Comparison of ENCODE assay signal across 8 cellular contexts in the genomic region with DNA sequence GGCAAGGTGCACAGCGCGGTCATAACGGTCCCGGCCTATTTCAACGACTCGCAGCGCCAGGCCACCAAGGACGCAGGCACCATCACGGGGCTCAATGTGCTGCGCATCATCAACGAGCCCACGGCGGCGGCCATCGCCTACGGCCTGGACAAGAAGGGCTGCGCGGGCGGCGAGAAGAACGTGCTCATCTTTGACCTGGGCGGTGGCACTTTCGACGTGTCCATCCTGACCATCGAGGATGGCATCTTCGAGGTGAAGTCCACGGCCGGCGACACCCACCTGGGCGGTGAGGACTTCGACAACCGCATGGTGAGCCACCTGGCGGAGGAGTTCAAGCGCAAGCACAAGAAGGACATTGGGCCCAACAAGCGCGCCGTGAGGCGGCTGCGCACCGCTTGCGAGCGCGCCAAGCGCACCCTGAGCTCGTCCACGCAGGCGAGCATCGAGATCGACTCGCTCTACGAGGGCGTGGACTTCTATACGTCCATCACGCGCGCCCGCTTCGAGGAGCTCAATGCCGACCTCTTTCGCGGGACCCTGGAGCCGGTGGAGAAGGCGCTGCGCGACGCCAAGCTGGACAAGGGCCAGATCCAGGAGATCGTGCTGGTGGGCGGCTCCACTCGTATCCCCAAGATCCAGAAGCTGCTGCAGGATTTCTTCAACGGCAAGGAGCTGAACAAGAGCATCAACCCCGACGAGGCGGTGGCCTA. TPM values are rescaled to one million over a fixed set of nuclear protein-coding genes. Genes with fewer than 3 reads are reported as not detected.
DNase-seq lines count a peak whose midpoint lies in the region; ATAC-seq and TF ChIP-seq lines count a peak whose summit lies in the region.

No MANE protein-coding gene starts in this region.

- peaks cover 33% of the 10 kb centered on the region for H3K27me3 Mint-ChIP-seq in activated naive CD8-positive, alpha-beta T cell treated with anti-CD3 and anti-CD28 coated beads, Interleukin-2, amount 50 U/mL, for 24 hours

- H3K4me1 ChIP-seq in thoracic aorta (ENCODE audit: control insufficient read depth in 1 of 2, low read depth in 2 of 2), result peaks cover 3 to 33% of the 10 kb centered on the region in 2 donors

- H3K4me1 Mint-ChIP-seq in activated naive CD8-positive, alpha-beta T cell treated with anti-CD3 and anti-CD28 coated beads, Interleukin-2, amount 50 U/mL, for 24 hours, result peaks cover 33% of the 10 kb centered on the region

- H3K9me3 ChIP-seq in thoracic aorta (no peaks in the 10 kb centered on the region), WERI-Rb-1 (ENCODE audit: severe bottlenecking) (peaks cover 13% of the 10 kb centered on the region)

- DNase-seq in activated T-cell treated with anti-CD3 and anti-CD28 coated beads for 1 hour (ENCODE audit: low read depth) (peak; percentile 6), activated T-cell treated with anti-CD3 and anti-CD28 coated beads for 4 hours (no peak), kidney epithelial cell (ENCODE audit: low read depth) (no peak), thoracic aorta (ENCODE audit: low spot score) (no peak), COR-L47 (lab: John Stamatoyannopoulos, UW) (no peak), WERI-Rb-1 (no peak)
- peak; percentile 5 for DNase-seq in activated naive CD8-positive, alpha-beta T cell treated with anti-CD3 and anti-CD28 coated beads, Interleukin-2, amount 50 U/mL, for 24 hours

- no peaks in the 10 kb centered on the region for H3K9me3 Mint-ChIP-seq in activated naive CD8-positive, alpha-beta T cell treated with anti-CD3 and anti-CD28 coated beads, Interleukin-2, amount 50 U/mL, for 24 hours

- H3K4me3 ChIP-seq in kidney epithelial cell (ENCODE audit: low read depth, low read length), result peak overlapping the region; percentile 50
- H3K4me3 ChIP-seq in thoracic aorta, result peak overlapping the region; percentile 70
- no peak overlapping the region for H3K4me3 ChIP-seq in WERI-Rb-1 (ENCODE audit: low read depth, low read length)

- peak overlapping the region; percentile 89 for H3K4me3 Mint-ChIP-seq in activated naive CD8-positive, alpha-beta T cell treated with anti-CD3 and anti-CD28 coated beads, Interleukin-2, amount 50 U/mL, for 24 hours

- H3K27ac ChIP-seq in thoracic aorta (peak overlapping the region in 1 of 2 donors; percentile 42), WERI-Rb-1 (no peak overlapping the region)

- peaks cover 10% of the 10 kb centered on the region for H3K36me3 Mint-ChIP-seq in activated naive CD8-positive, alpha-beta T cell treated with anti-CD3 and anti-CD28 coated beads, Interleukin-2, amount 50 U/mL, for 24 hours (ENCODE audit: low read depth)

- no peak for ATAC-seq in activated naive CD8-positive, alpha-beta T cell treated with anti-CD3 and anti-CD28 coated beads, Interleukin-2, amount 50 U/mL, for 24 hours
- ATAC-seq in thoracic aorta (ENCODE audit: insufficient number of reproducible peaks, low FRiP score, low read depth) (no peak), HG03354 (IDR thresholded peaks at IDR 0.05; ENCODE audit: poor library complexity, severe bottlenecking, unreplicated experiment) (no peak)

- no peaks in the 10 kb centered on the region for H3K36me3 ChIP-seq in kidney epithelial cell (ENCODE audit: control insufficient read depth, insufficient read depth, low read length)
- no peaks in the 10 kb centered on the region for H3K36me3 ChIP-seq in thoracic aorta
- H3K36me3 ChIP-seq in WERI-Rb-1, result no peaks in the 10 kb centered on the region

- no peak for TF ChIP-seq CTCF in kidney epithelial cell (IDR thresholded peaks at IDR 0.05; ENCODE audit: insufficient read depth, low read length, poor library complexity, severe bottlenecking)
- no peak for TF ChIP-seq CTCF in thoracic aorta (IDR thresholded peaks at IDR 0.05)
- no peak for TF ChIP-seq CTCF in WERI-Rb-1 (IDR thresholded peaks at IDR 0.05; ENCODE audit: low read depth, low read length)

- peaks cover 19% of the 10 kb centered on the region for H3K27me3 ChIP-seq in kidney epithelial cell (ENCODE audit: control insufficient read depth, insufficient read depth, low read length)
- H3K27me3 ChIP-seq in thoracic aorta (replicated peaks; ENCODE audit: insufficient read depth), result no peaks in the 10 kb centered on the region
- H3K27me3 ChIP-seq in WERI-Rb-1 (ENCODE audit: insufficient read depth, low read depth, severe bottlenecking), result no peaks in the 10 kb centered on the region

- no peak overlapping the region for H3K27ac Mint-ChIP-seq in activated naive CD8-positive, alpha-beta T cell treated with anti-CD3 and anti-CD28 coated beads, Interleukin-2, amount 50 U/mL, for 24 hours

RNA-seq across cellular contexts. Expression of gene HSPA2, which starts 0.9 kb away (rescaled TPM):
- 12.0 and 14.2 TPM in 2 replicates for total RNA-seq in kidney epithelial cell
- 10 to 100 TPM; 28.5 to 33.7 TPM for total RNA-seq in thoracic aorta

RNA-seq across cellular contexts. Expression of gene PPP1R36, which starts 8.3 kb away (rescaled TPM):
- total RNA-seq in kidney epithelial cell, result 0.75 and 1.2 TPM in 2 replicates
- not detected for total RNA-seq in thoracic aorta

RNA-seq across cellular contexts. Expression of gene ZBTB1, which starts 36.8 kb away (rescaled TPM):
- total RNA-seq in kidney epithelial cell, result 44.1 and 46.3 TPM in 2 replicates
- total RNA-seq in thoracic aorta, result 10 to 100 TPM; 37.9 to 43.3 TPM

RNA-seq across cellular contexts. Expression of gene ZBTB25, which starts 37.8 kb away (rescaled TPM):
- total RNA-seq in kidney epithelial cell (7.4 and 10.1 TPM in 2 replicates), thoracic aorta (10 to 100 TPM; 13.5 to 16.9 TPM)

Comparison
In these comparisons a context has a peak if more than half of its experiments do, and no peak if none do; other contexts are left out.
1. DNase-seq: peak in activated T-cell treated with anti-CD3 and anti-CD28 coated beads for 1 hour (single experiment) and activated naive CD8-positive, alpha-beta T cell treated with anti-CD3 and anti-CD28 coated beads, Interleukin-2, amount 50 U/mL, for 24 hours (single experiment); none in activated T-cell treated with anti-CD3 and anti-CD28 coated beads for 4 hours (single experiment), kidney epithelial cell (single experiment), thoracic aorta (single experiment), COR-L47 (single experiment) and WERI-Rb-1 (single experiment).